In genomic region chr3:120311863-120312794, GRCh38 we compare ENCODE assay signal across 21 cellular contexts. TPM values are rescaled to one million over a fixed set of nuclear protein-coding genes. Genes with fewer than 3 reads are reported as not detected.
DNase-seq lines count a peak whose midpoint lies in the region; TF ChIP-seq lines count a peak whose summit lies in the region.
"Had no signal": no experiment of that assay in that cellular context is flagged by ENCODE, and none has a peak within 500 bp of the region (broad histone marks: within the 10 kb centered on the region; RNA-seq: fewer than 3 reads in every experiment).

No MANE protein-coding gene starts in this region.

- H3K4me3 Mint-ChIP-seq in activated CD4-positive, alpha-beta T cell treated with anti-CD3 and anti-CD28 coated beads, Interleukin-2, amount 10 ng/mL, durations not matched to agents 24 days and 14 days = no peak overlapping the region
- H3K4me3 Mint-ChIP-seq in nephron progenitor cell = no peak overlapping the region
- H3K4me3 Mint-ChIP-seq: CD4-positive, CD25-positive, alpha-beta regulatory T cell had no signal

- no peak overlapping the region for H4K8ac ChIP-seq in neuronal stem cell (ENCODE audit: low read depth, low read length)

- H3K4me1 Mint-ChIP-seq in activated CD4-positive, alpha-beta T cell treated with anti-CD3 and anti-CD28 coated beads, Interleukin-2, amount 10 ng/mL, durations not matched to agents 24 days and 14 days = peaks cover 5% of the 10 kb centered on the region
- no peaks in the 10 kb centered on the region for H3K4me1 Mint-ChIP-seq in nephron progenitor cell

- H3K4ac ChIP-seq in neuronal stem cell (ENCODE audit: low read length) = no peak overlapping the region

- H2AK5ac ChIP-seq in neuronal stem cell (ENCODE audit: low read depth, low read length) = no peak overlapping the region

- intact Hi-C loops in activated CD4-positive, alpha-beta T cell treated with anti-CD3 and anti-CD28 coated beads, Interleukin-2, amount 10 ng/mL, durations not matched to agents 24 days and 14 days (cut with micrococcal nuclease) = no loop called here

- H3K79me1 ChIP-seq in neuronal stem cell (ENCODE audit: low read depth, low read length) = peaks cover 3% of the 10 kb centered on the region

- H3K4me3 ChIP-seq in NT2/D1 (ENCODE audit: insufficient read length, low read depth) (no peak overlapping the region), neuronal stem cell (ENCODE audit: low read length in 2 of 2) (peak overlapping the region in 1 of 2 donors; percentile 33)
- H3K4me3 ChIP-seq: BLaER1, PC-9, SJCRH30 had no signal

- H3K18ac ChIP-seq in neuronal stem cell (ENCODE audit: low read length) = no peak overlapping the region

- H3K9ac ChIP-seq in NT2/D1 (ENCODE audit: insufficient read length, low read depth) = no peak overlapping the region
- H3K9ac ChIP-seq in neuronal stem cell (ENCODE audit: low read depth, low read length, poor library complexity) = no peak overlapping the region
- H3K9ac ChIP-seq: BLaER1 had no signal

- no peaks in the 10 kb centered on the region for H3K36me3 ChIP-seq in NT2/D1 (ENCODE audit: insufficient read depth, insufficient read length, low read length)
- H3K36me3 ChIP-seq in neuronal stem cell (replicated peaks in 1 of 2; ENCODE audit: control insufficient read depth in 2 of 2, insufficient read depth in 2 of 2, low read length in 2 of 2) = no peaks in the 10 kb centered on the region
- H3K36me3 ChIP-seq: SJCRH30 had no signal

- WGBS in neuronal stem cell (ENCODE audit: extremely low coverage in 2 of 2, insufficient read length in 2 of 2, insufficient replicate concordance in 1 of 2), 2 donors = no CpG with 5 or more reads among the region's 24 CpGs

- H2AFZ ChIP-seq in neuronal stem cell (ENCODE audit: low read length) = no peak overlapping the region
- H2AFZ ChIP-seq: PC-9 had no signal

- H3K36me3 Mint-ChIP-seq in activated CD4-positive, alpha-beta T cell treated with anti-CD3 and anti-CD28 coated beads, Interleukin-2, amount 10 ng/mL, durations not matched to agents 24 days and 14 days (ENCODE audit: low read depth) = peaks cover 14% of the 10 kb centered on the region
- H3K36me3 Mint-ChIP-seq in nephron progenitor cell (ENCODE audit: low read depth) = peaks cover 57% of the 10 kb centered on the region

- H3K23ac ChIP-seq in neuronal stem cell (ENCODE audit: low read depth, low read length, poor library complexity) = no peak overlapping the region

- H3K27me3 ChIP-seq in NT2/D1 (ENCODE audit: insufficient read depth, insufficient read length) (no peaks in the 10 kb centered on the region), neuronal stem cell (ENCODE audit: control insufficient read depth in 3 of 3, insufficient read depth in 3 of 3, low read depth in 1 of 3, low read length in 3 of 3) (no peaks in the 10 kb centered on the region)
- H3K27me3 ChIP-seq: BLaER1, SJCRH30 had no signal

- peak; percentile 53 for DNase-seq in activated CD4-positive, alpha-beta T cell treated with anti-CD3 and anti-CD28 coated beads, Interleukin-2, amount 10 ng/mL, durations not matched to agents 24 days and 14 days
- no peak for DNase-seq in activated CD4-positive, alpha-beta T cell treated with anti-CD3 and anti-CD28 coated beads for 1 hour
- DNase-seq in DMS 273 treated with DMSO at 0.1 percent for 48 hours (lab: John Stamatoyannopoulos, UW) = peak; percentile 20
- peak; percentile 1 for DNase-seq in NT2/D1 (ENCODE audit: low read depth, low spot score)
- no peak for DNase-seq in neuronal stem cell (ENCODE audit: low spot score)
- DNase-seq in nephron progenitor cell = no peak
- DNase-seq in dermis blood vessel endothelial cell = no peak
- DNase-seq: GDM1; Karpas-422; NCI-H1092 treated with DMSO at 0.1 percent for 48 hours; NCI-H1436; NCI-H187 treated with DMSO at 0.1 percent for 48 hours; NCI-H446; NCI-H526; NCI-H82; NK-92 treated with Interleukin-12 subunit alpha and Interleukin-12 subunit beta, amount 100 ng/mL, for 24 hours; PC-9; SJCRH30 had no signal

- peaks cover 2% of the 10 kb centered on the region for H3K4me1 ChIP-seq in NT2/D1 (ENCODE audit: insufficient read depth, insufficient read length)
- H3K4me1 ChIP-seq in neuronal stem cell (ENCODE audit: control insufficient read depth in 2 of 2, insufficient read depth in 1 of 2, low read depth in 1 of 2, low read length in 2 of 2) = no peaks in the 10 kb centered on the region
- H3K4me1 ChIP-seq: BLaER1, SJCRH30 had no signal

- no peak overlapping the region for H2BK15ac ChIP-seq in neuronal stem cell (ENCODE audit: low read length)

- H2BK5ac ChIP-seq in neuronal stem cell (ENCODE audit: low read length) = no peak overlapping the region

- peaks cover 18% of the 10 kb centered on the region for H3K9me3 Mint-ChIP-seq in activated CD4-positive, alpha-beta T cell treated with anti-CD3 and anti-CD28 coated beads, Interleukin-2, amount 10 ng/mL, durations not matched to agents 24 days and 14 days
- H3K9me3 Mint-ChIP-seq in nephron progenitor cell = peaks cover 54% of the 10 kb centered on the region

- no peak overlapping the region for H3K4me2 ChIP-seq in neuronal stem cell (ENCODE audit: insufficient read depth, low read length, poor library complexity, severe bottlenecking)
- H3K4me2 ChIP-seq: BLaER1, PC-9 had no signal

- H2BK120ac ChIP-seq in neuronal stem cell (ENCODE audit: low read depth, low read length) = no peak overlapping the region

- H4K91ac ChIP-seq in neuronal stem cell (ENCODE audit: low read depth, low read length, poor library complexity) = no peak overlapping the region

- no peak overlapping the region for H3K27ac ChIP-seq in neuronal stem cell (replicated peaks; ENCODE audit: low read length)
- H3K27ac ChIP-seq: BLaER1, PC-9, SJCRH30 had no signal

- TF ChIP-seq CTCF in nephron progenitor cell (IDR thresholded peaks at IDR 0.05) = no peak

- no peaks in the 10 kb centered on the region for H3K27me3 Mint-ChIP-seq in activated CD4-positive, alpha-beta T cell treated with anti-CD3 and anti-CD28 coated beads, Interleukin-2, amount 10 ng/mL, durations not matched to agents 24 days and 14 days
- peaks cover 4% of the 10 kb centered on the region for H3K27me3 Mint-ChIP-seq in nephron progenitor cell (ENCODE audit: low read depth, poor library complexity)
- H3K27me3 Mint-ChIP-seq: CD4-positive, CD25-positive, alpha-beta regulatory T cell had no signal

- H3K27ac Mint-ChIP-seq in activated CD4-positive, alpha-beta T cell treated with anti-CD3 and anti-CD28 coated beads, Interleukin-2, amount 10 ng/mL, durations not matched to agents 24 days and 14 days = no peak overlapping the region
- no peak overlapping the region for H3K27ac Mint-ChIP-seq in nephron progenitor cell

- H3K9me3 ChIP-seq in NT2/D1 (ENCODE audit: insufficient read depth, low read length) (peaks cover 4% of the 10 kb centered on the region; the same call in 1 of the 2 replicates), neuronal stem cell (replicated peaks in 1 of 2; ENCODE audit: control insufficient read depth in 2 of 2, insufficient read depth in 1 of 2, low read depth in 1 of 2, low read length in 2 of 2) (peaks cover 6 to 10% of the 10 kb centered on the region in 2 donors)

- no peak overlapping the region for H2BK12ac ChIP-seq in neuronal stem cell (ENCODE audit: low read length)

- H3K14ac ChIP-seq in neuronal stem cell (ENCODE audit: low read length) = peak overlapping the region; percentile 47

RNA-seq across cellular contexts. Expression of gene GPR156, which starts 27.1 kb away (rescaled TPM):
- total RNA-seq in activated CD4-positive, alpha-beta T cell treated with anti-CD3 and anti-CD28 coated beads, Interleukin-2, amount 10 ng/mL, durations not matched to agents 24 days and 14 days = 0.12 TPM in 1 of 2 replicates, not detected in the other
- 1.3 TPM for polyA plus RNA-seq in neuronal stem cell (2013, experiment 1 of 2)
- polyA plus RNA-seq in neuronal stem cell (2013, experiment 2 of 2) = 1.3 TPM
- 0.09 TPM in 1 of 2 replicates, not detected in the other for total RNA-seq in dermis blood vessel endothelial cell
- total RNA-seq: Right ventricle myocardium inferior had no signal
- polyA plus RNA-seq: CD4-positive, CD25-positive, alpha-beta regulatory T cell had no signal

RNA-seq across cellular contexts. Expression of gene LRRC58, which starts 37.0 kb away (rescaled TPM):
- 28.1 and 29.4 TPM in 2 replicates for total RNA-seq in activated CD4-positive, alpha-beta T cell treated with anti-CD3 and anti-CD28 coated beads, Interleukin-2, amount 10 ng/mL, durations not matched to agents 24 days and 14 days
- polyA plus RNA-seq in neuronal stem cell (2013, experiment 1 of 2) = 13.7 TPM
- 14.8 TPM for polyA plus RNA-seq in neuronal stem cell (2013, experiment 2 of 2)
- total RNA-seq in dermis blood vessel endothelial cell = 14.3 and 15.5 TPM in 2 replicates

Comparison
In these comparisons a context has a peak if more than half of its experiments do, and no peak if none do; other contexts are left out.
1. DNase-seq: peak in activated CD4-positive, alpha-beta T cell treated with anti-CD3 and anti-CD28 coated beads, Interleukin-2, amount 10 ng/mL, durations not matched to agents 24 days and 14 days (single experiment), DMS 273 treated with DMSO at 0.1 percent for 48 hours (single experiment) and NT2/D1 (single experiment); none in activated CD4-positive, alpha-beta T cell treated with anti-CD3 and anti-CD28 coated beads for 1 hour (single experiment), neuronal stem cell (single experiment), nephron progenitor cell (single experiment) and dermis blood vessel endothelial cell (single experiment).